In the genomic region with DNA sequence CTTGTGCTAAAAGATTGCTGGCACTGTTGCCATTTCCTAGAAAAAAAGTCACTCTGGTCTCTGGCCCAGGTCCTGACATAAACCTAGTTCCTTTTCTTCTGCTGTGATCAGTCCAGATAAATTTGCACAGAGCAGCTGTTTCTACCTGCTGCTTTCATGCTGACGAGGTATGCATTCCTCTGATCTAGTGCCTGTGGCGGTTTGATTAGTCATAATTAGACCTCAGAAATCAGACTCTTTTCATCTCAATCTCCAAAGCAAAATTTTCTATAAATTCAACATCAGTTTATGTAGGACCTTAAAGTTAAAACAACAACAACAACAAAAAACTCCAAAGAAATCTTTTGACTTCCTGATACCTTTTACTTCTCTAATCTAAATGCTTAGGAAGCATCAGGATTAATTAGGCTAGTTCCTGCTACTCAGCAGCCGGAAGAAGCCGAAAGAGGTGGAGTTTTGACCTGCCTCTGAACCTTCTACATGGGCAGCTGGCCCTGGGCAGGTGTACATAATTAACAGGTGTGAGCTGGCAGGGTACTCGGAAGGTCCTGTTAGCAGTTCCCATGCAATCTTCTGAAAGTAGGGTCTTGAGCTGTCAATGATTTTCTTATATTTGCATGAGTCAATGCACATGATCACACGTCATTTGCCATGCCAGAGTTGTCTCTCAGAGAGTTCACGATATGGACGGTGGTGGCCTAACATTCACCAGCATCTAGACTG, we compare ENCODE assay signal across 8 cellular contexts.
A peak's percentile ranks its signal among the peaks of the same experiment; 100 is the strongest.
DNase-seq lines count a peak whose midpoint lies in the region; ATAC-seq and TF ChIP-seq lines count a peak whose summit lies in the region.

No MANE protein-coding gene starts in this region.

- intact Hi-C loops in Calu3 (cut with micrococcal nuclease; ENCODE audit: unreplicated experiment): loop anchor here (1.0 kb wide), 2 partner anchors 36 to 165 kb away; partner anchors contain the start of gene FEM1C

- no peaks in the 10 kb centered on the region for H3K9me3 Mint-ChIP-seq in Calu3 (ENCODE audit: low read depth, unreplicated experiment)
- no peaks in the 10 kb centered on the region for H3K9me3 Mint-ChIP-seq in nephron progenitor cell

- no TSS peak for BruUV-seq in Calu3 (replicated peaks; lab: Mats Ljungman, UMichigan)

- H3K27ac Mint-ChIP-seq in Calu3 (ENCODE audit: unreplicated experiment): peak overlapping the region; percentile 95
- no peak overlapping the region for H3K27ac Mint-ChIP-seq in nephron progenitor cell

- H3K4me3 Mint-ChIP-seq in Calu3 (ENCODE audit: low read depth, unreplicated experiment) (peak overlapping the region; percentile 46), nephron progenitor cell (no peak overlapping the region)

- CTCF ChIA-PET in Calu3 (lab: Charles Lee): interaction anchor here (0.6 to 4.0 kb wide), 13 partner anchors 11 to 461 kb away, joined by 3 to 51 read pairs (median 3); partner anchors contain the start of gene FEM1C

- H3K4me1 Mint-ChIP-seq in Calu3 (ENCODE audit: low read depth, unreplicated experiment): peaks cover 42% of the 10 kb centered on the region
- peaks cover 3% of the 10 kb centered on the region for H3K4me1 Mint-ChIP-seq in nephron progenitor cell

- no peak for TF ChIP-seq CTCF in Calu3 (IDR thresholded peaks at IDR 0.05; ENCODE audit: unreplicated experiment)
- TF ChIP-seq CTCF in nephron progenitor cell (IDR thresholded peaks at IDR 0.05): no peak

- H3K36me3 Mint-ChIP-seq in Calu3 (ENCODE audit: insufficient read depth, unreplicated experiment) (peaks cover 25% of the 10 kb centered on the region), nephron progenitor cell (ENCODE audit: low read depth) (no peaks in the 10 kb centered on the region)

- DNase-seq in Calu3 (peak; percentile 91), astrocyte of the hippocampus (ENCODE audit: low read depth, low spot score) (peak; percentile 45), middle frontal gyrus (ENCODE audit: extremely low spot score, low spot score) (no peak), KBM-7 (no peak), mesenteric fat pad (ENCODE audit: low spot score) (no peak), nephron progenitor cell (no peak)

- ATAC-seq in GM19395 (IDR thresholded peaks at IDR 0.05; ENCODE audit: unreplicated experiment): peak; percentile 69
- ATAC-seq in HG03460 (IDR thresholded peaks at IDR 0.05; ENCODE audit: unreplicated experiment): peak; percentile 49

- in situ Hi-C loops in KBM-7 (cut with MboI; ENCODE audit: low pct_unique_long_range_greater_than_20kb, low sequenced_read_pairs): no loop called here

- no peaks in the 10 kb centered on the region for H3K27me3 Mint-ChIP-seq in Calu3 (ENCODE audit: unreplicated experiment)
- H3K27me3 Mint-ChIP-seq in nephron progenitor cell (ENCODE audit: low read depth, poor library complexity): no peaks in the 10 kb centered on the region

Comparison
In these comparisons a context has a peak if more than half of its experiments do, and no peak if none do; other contexts are left out.
1. DNase-seq: peak in Calu3 (single experiment) and astrocyte of the hippocampus (single experiment); none in middle frontal gyrus (single experiment), KBM-7 (single experiment), mesenteric fat pad (single experiment) and nephron progenitor cell (single experiment).